Comparison of ENCODE assay signal across 23 cellular contexts in the genomic region with DNA sequence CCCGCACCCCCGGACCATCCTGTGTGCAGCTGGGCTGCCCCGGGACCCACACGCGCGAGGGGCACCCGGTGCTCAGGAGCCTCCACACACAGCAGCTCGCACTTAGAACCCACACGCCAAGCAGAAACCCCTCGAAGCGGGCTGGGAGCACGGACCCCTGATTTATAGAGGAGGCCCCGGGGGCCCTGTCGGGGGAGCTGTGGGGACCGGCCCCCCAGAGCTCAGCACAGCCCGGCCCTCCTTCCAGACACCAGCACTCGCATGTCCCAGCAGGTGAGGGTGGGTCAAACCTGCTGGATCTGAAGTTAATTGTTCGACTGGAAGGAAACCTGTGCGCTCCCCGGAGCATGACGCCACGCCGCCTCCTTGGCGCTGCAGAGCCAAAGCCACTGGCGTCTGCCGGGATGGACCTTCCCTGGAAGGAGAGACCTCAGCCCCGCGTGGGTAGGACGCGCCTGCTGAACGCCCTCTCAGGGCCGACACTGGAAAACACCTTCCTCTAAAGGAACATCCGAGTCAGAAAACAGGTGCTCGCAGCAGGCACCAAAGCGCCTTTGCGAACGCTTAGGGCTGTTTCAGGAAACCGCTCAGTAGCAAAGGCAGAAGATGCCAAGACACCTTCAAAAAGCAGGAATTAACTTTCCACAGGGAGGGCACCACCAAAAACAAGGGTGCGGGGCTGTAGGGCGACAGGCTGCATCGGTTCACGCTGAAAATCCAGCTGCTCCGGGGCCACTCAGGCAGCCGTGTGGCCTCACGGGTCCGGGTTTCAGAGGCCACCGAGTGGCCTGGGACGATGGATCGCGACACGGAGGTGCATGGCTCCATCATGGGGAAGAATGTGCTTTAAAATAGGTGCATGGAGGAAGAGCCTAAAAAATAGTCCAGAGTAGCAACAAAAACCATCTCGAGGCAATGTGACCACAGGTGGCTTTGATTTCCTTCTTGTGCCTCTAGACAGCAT. TPM values are rescaled to one million over a fixed set of nuclear protein-coding genes. Genes with fewer than 3 reads are reported as not detected.
DNase-seq lines count a peak whose midpoint lies in the region; ATAC-seq and TF ChIP-seq lines count a peak whose summit lies in the region.
"Had no signal": no experiment of that assay in that cellular context is flagged by ENCODE, and none has a peak within 500 bp of the region (broad histone marks: within the 10 kb centered on the region; RNA-seq: fewer than 3 reads in every experiment).

No MANE protein-coding gene starts in this region.

- WGBS in SK-N-SH (ENCODE audit: low lambda C conversion rate): 83% methylated on average over 32 of the region's 52 CpGs
- WGBS in right cardiac atrium: 78% methylated on average over 52 of the region's 52 CpGs
- WGBS in body of pancreas, 2 donors: 78 to 79% methylated on average over 40 to 51 of the region's 52 CpGs

- no peak overlapping the region for H3K4me3 Mint-ChIP-seq in brain
- H3K4me3 Mint-ChIP-seq: activated CD8-positive, alpha-beta memory T cell treated with anti-CD3 and anti-CD28 coated beads, Interleukin-2, amount 10 ng/mL, durations not matched to agents 7 days and 5 days; CD14-positive monocyte; effector memory CD8-positive, alpha-beta T cell had no signal

- no peaks in the 10 kb centered on the region for H3K9me2 ChIP-seq in SK-N-SH

- H3K27ac ChIP-seq in SK-N-SH (ENCODE audit: low read depth in 2 of 2, low read length in 1 of 2): no peak overlapping the region
- peak overlapping the region; percentile 74 for H3K27ac ChIP-seq in right cardiac atrium (ENCODE audit: low read length)
- H3K27ac ChIP-seq in skeletal muscle tissue (ENCODE audit: low read depth, low read length): peak overlapping the region; percentile 99
- H3K27ac ChIP-seq in body of pancreas: no peak overlapping the region
- H3K27ac ChIP-seq: A549, KMS-11, SJCRH30 had no signal

- H3F3A ChIP-seq in SK-N-SH (replicated peaks; ENCODE audit: insufficient read depth): no peaks in the 10 kb centered on the region

- no peaks in the 10 kb centered on the region for H4K20me1 ChIP-seq in SK-N-SH (ENCODE audit: insufficient read depth)

- H3K4me3 ChIP-seq in SK-N-SH (ENCODE audit: low read depth in 2 of 2, low read length in 1 of 2) (no peak overlapping the region), right cardiac atrium (ENCODE audit: low read length) (no peak overlapping the region), skeletal muscle tissue (ENCODE audit: low read length in 3 of 3) (no peak overlapping the region), body of pancreas (no peak overlapping the region)
- H3K4me3 ChIP-seq: A549, SJCRH30, thyroid gland had no signal

- H2AFZ ChIP-seq in SK-N-SH (ENCODE audit: low read depth): no peak overlapping the region

- H3K27me3 Mint-ChIP-seq in brain: no peaks in the 10 kb centered on the region
- H3K27me3 Mint-ChIP-seq: activated CD8-positive, alpha-beta memory T cell treated with anti-CD3 and anti-CD28 coated beads, Interleukin-2, amount 10 ng/mL, durations not matched to agents 7 days and 5 days had no signal

- peak overlapping the region in 3 of 5 experiments; percentile 22 to 54 (median 26) for H3K27ac Mint-ChIP-seq in brain
- H3K27ac Mint-ChIP-seq: activated CD8-positive, alpha-beta memory T cell treated with anti-CD3 and anti-CD28 coated beads, Interleukin-2, amount 10 ng/mL, durations not matched to agents 7 days and 5 days; activated T-helper 2 cell treated with anti-CD3 and anti-CD28 coated beads, Interferon-gamma antibody, Interleukin-2, Interleukin-4, amounts not matched to agents 10 μg/mL and 5 μg/mL and 100 μg/mL, durations not matched to agents 14 hours and 24 hours and 36 hours; effector memory CD8-positive, alpha-beta T cell had no signal

- H3K4me1 Mint-ChIP-seq in brain: peaks cover 32% of the 10 kb centered on the region
- H3K4me1 Mint-ChIP-seq: activated CD8-positive, alpha-beta memory T cell treated with anti-CD3 and anti-CD28 coated beads, Interleukin-2, amount 10 ng/mL, durations not matched to agents 7 days and 5 days; CD14-positive monocyte had no signal

- H3K4me2 ChIP-seq in SK-N-SH: no peak overlapping the region
- H3K4me2 ChIP-seq: A549, KMS-11 had no signal

- no peak for TF ChIP-seq EP300 in SK-N-SH (IDR thresholded peaks at IDR 0.05; ENCODE audit: borderline replicate concordance in 1 of 2, low read depth in 1 of 2, low read length in 1 of 2)

- TF ChIP-seq CTCF in SK-N-SH (IDR thresholded peaks at IDR 0.05): no peak
- no peak for TF ChIP-seq CTCF in brain (conservative IDR thresholded peaks at IDR 0.05)
- no peak for TF ChIP-seq CTCF in body of pancreas (IDR thresholded peaks at IDR 0.05)

- CTCF ChIA-PET in SK-N-SH (lab: Yijun Ruan, JAX): no interaction called here

- H3K9ac ChIP-seq in SK-N-SH (no peak overlapping the region), skeletal muscle tissue (ENCODE audit: low read depth in 1 of 3, low read length in 3 of 3) (peak overlapping the region; percentile 50 to 63 (median 51))
- H3K9ac ChIP-seq: KMS-11 had no signal

- intact Hi-C loops in right cardiac atrium (cut with DNase I): loop anchor here in 1 of 4 donors (5.0 kb wide), 1 partner anchor 51 kb away; a partner anchor contains a TSS
- intact Hi-C loops in body of pancreas (cut with DNase I): no loop called here

- H3K27me3 ChIP-seq in SK-N-SH (ENCODE audit: insufficient read depth) (no peaks in the 10 kb centered on the region), right cardiac atrium (ENCODE audit: control insufficient read depth, insufficient read depth) (no peaks in the 10 kb centered on the region), skeletal muscle tissue (ENCODE audit: control insufficient read depth in 3 of 3, insufficient read depth in 3 of 3, low read length in 3 of 3) (peaks cover 0 to 6% (median 0%) of the 10 kb centered on the region in 3 donors), body of pancreas (no peaks in the 10 kb centered on the region)
- H3K27me3 ChIP-seq: SJCRH30, thyroid gland had no signal

- no peaks in the 10 kb centered on the region for H3K36me3 ChIP-seq in SK-N-SH (replicated peaks in 1 of 2; ENCODE audit: control insufficient read depth in 1 of 2, insufficient read depth in 2 of 2, low read length in 1 of 2)
- H3K36me3 ChIP-seq in skeletal muscle tissue (ENCODE audit: control insufficient read depth in 3 of 3, insufficient read depth in 3 of 3, low read length in 3 of 3): no peaks in the 10 kb centered on the region
- no peaks in the 10 kb centered on the region for H3K36me3 ChIP-seq in body of pancreas (replicated peaks in 1 of 2; ENCODE audit: insufficient read depth in 1 of 2, low read depth in 2 of 2)
- H3K36me3 ChIP-seq: SJCRH30, thyroid gland had no signal

- H3K4me1 ChIP-seq in SK-N-SH (ENCODE audit: control insufficient read depth in 1 of 2, insufficient read depth in 2 of 2, low read depth in 1 of 2, low read length in 1 of 2) (peaks cover 0 to 7% of the 10 kb centered on the region in 2 experiments; a peak in 3 of 4 replicates), right cardiac atrium (ENCODE audit: control insufficient read depth, insufficient read depth, low read length) (peaks cover 2% of the 10 kb centered on the region), skeletal muscle tissue (ENCODE audit: control insufficient read depth in 3 of 3, insufficient read depth in 3 of 3, low read length in 3 of 3) (peaks cover 47 to 74% (median 67%) of the 10 kb centered on the region in 3 donors), body of pancreas (no peaks in the 10 kb centered on the region)
- H3K4me1 ChIP-seq: A549 had no signal

- DNase-seq in SK-N-SH (peak; percentile 1), right cardiac atrium (peak in 1 of 3 donors; percentile 66), COLO829 (ENCODE audit: low spot score) (no peak), NCI-H748 (lab: John Stamatoyannopoulos, UW; ENCODE audit: unreplicated experiment) (no peak), body of pancreas (no peak)
- DNase-seq: activated CD4-positive, CD25-positive, alpha-beta regulatory T cell treated with anti-CD3 and anti-CD28 coated beads, Interleukin-2, amount 50 U/mL, for 72 hours; activated CD8-positive, alpha-beta memory T cell treated with anti-CD3 and anti-CD28 coated beads, Interleukin-2, amount 10 ng/mL, durations not matched to agents 7 days and 5 days; caudate nucleus; DMS79; effector memory CD8-positive, alpha-beta T cell; HCEC 1CT; NCI-H2081; OCI-M1; SJCRH30 had no signal

- no peak for TF ChIP-seq RAD21 in SK-N-SH (IDR thresholded peaks at IDR 0.05; ENCODE audit: low read length)

- POLR2A ChIA-PET in SK-N-SH (lab: Yijun Ruan, JAX): no interaction called here

- no peak for ATAC-seq in SK-N-SH treated with all-trans-retinoic acid at 6 μM for 48 hours
- ATAC-seq in right cardiac atrium: peak; percentile 4 to 10
- no peak for ATAC-seq in body of pancreas
- ATAC-seq: activated CD8-positive, alpha-beta memory T cell treated with anti-CD3 and anti-CD28 coated beads, Interleukin-2, amount 10 ng/mL, durations not matched to agents 7 days and 5 days; effector memory CD8-positive, alpha-beta T cell had no signal

- no peaks in the 10 kb centered on the region for H3K36me3 Mint-ChIP-seq in brain
- H3K36me3 Mint-ChIP-seq: activated CD8-positive, alpha-beta memory T cell treated with anti-CD3 and anti-CD28 coated beads, Interleukin-2, amount 10 ng/mL, durations not matched to agents 7 days and 5 days; CD14-positive monocyte had no signal

- H3K79me2 ChIP-seq in SK-N-SH (ENCODE audit: insufficient read depth): no peaks in the 10 kb centered on the region

- no peaks in the 10 kb centered on the region for H3K9me3 Mint-ChIP-seq in brain
- H3K9me3 Mint-ChIP-seq: activated T-helper 2 cell treated with anti-CD3 and anti-CD28 coated beads, Interferon-gamma antibody, Interleukin-2, Interleukin-4, amounts not matched to agents 10 μg/mL and 5 μg/mL and 100 μg/mL, durations not matched to agents 14 hours and 24 hours and 36 hours; effector memory CD8-positive, alpha-beta T cell had no signal

- H3K9me3 ChIP-seq in SK-N-SH (no peaks in the 10 kb centered on the region), right cardiac atrium (ENCODE audit: control insufficient read depth, low read length) (no peaks in the 10 kb centered on the region), skeletal muscle tissue (ENCODE audit: control insufficient read depth in 3 of 3, low read length in 3 of 3) (no peaks in the 10 kb centered on the region), body of pancreas (no peaks in the 10 kb centered on the region)
- H3K9me3 ChIP-seq: A549, SJCRH30, thyroid gland had no signal

- no peak for TF ChIP-seq POLR2A in body of pancreas (IDR thresholded peaks at IDR 0.05)

RNA-seq across cellular contexts. Expression of a gene that starts 37.8 kb away (rescaled TPM):
- polyA plus RNA-seq in SK-N-SH (2012; rRNA removed) (8.0 and 10.2 TPM in 2 replicates), brain (ENCODE audit: insufficient read depth, low read depth, low replicate concordance) (0.78 TPM), right cardiac atrium (1.5 TPM)
- polyA plus RNA-seq in SK-N-SH (2012; cell fraction: cytosol; rRNA removed): 8.0 and 9.0 TPM in 2 replicates
- polyA plus RNA-seq in SK-N-SH (2012; cell fraction: nucleus; rRNA removed): 15.9 and 16.6 TPM in 2 replicates
- total RNA-seq in right cardiac atrium (1 to 10 TPM; 1.4 to 2.3 (median 1.8) TPM), skeletal muscle tissue (3.7 TPM), body of pancreas (1 to 10 TPM; 7.3 to 8.9 TPM)
- total RNA-seq: activated CD8-positive, alpha-beta memory T cell treated with anti-CD3 and anti-CD28 coated beads, Interleukin-2, amount 10 ng/mL, durations not matched to agents 7 days and 5 days; activated T-helper 2 cell treated with anti-CD3 and anti-CD28 coated beads, Interferon-gamma antibody, Interleukin-2, Interleukin-4, amounts not matched to agents 10 μg/mL and 5 μg/mL and 100 μg/mL, durations not matched to agents 14 hours and 24 hours and 36 hours; T-helper 2 cell treated with Interferon-gamma antibody and Interleukin-4, amounts not matched to agents 100 ng/mL and 5 ng/mL, for 36 hours had no signal
- polyA plus RNA-seq: CD14-positive monocyte had no signal

RNA-seq across cellular contexts. Expression of a gene that starts 51.6 kb away (rescaled TPM):
- polyA plus RNA-seq in SK-N-SH (2012; rRNA removed) (1.0 and 1.2 TPM in 2 replicates), brain (ENCODE audit: insufficient read depth, low read depth, low replicate concordance) (133 TPM), right cardiac atrium (280 TPM)
- polyA plus RNA-seq in SK-N-SH (2012; cell fraction: cytosol; rRNA removed): 0.64 and 0.81 TPM in 2 replicates
- polyA plus RNA-seq in SK-N-SH (2012; cell fraction: nucleus; rRNA removed): 4.6 and 4.9 TPM in 2 replicates
- total RNA-seq in right cardiac atrium (100 to 1,000 TPM; 320 to 446 (median 375) TPM), skeletal muscle tissue (124 TPM), body of pancreas (10 to 100 TPM in 1 of 2 donors, 1 to 10 TPM in 1; 6.0 to 15.8 TPM)

Comparison
In these comparisons a context has a peak if more than half of its experiments do, and no peak if none do; other contexts are left out.
1. H3K27ac ChIP-seq: peak in right cardiac atrium (single experiment) and skeletal muscle tissue (single experiment); none in SK-N-SH (0 of 2) and body of pancreas (0 of 4).
2. ATAC-seq: peak in right cardiac atrium (2 of 2); none in SK-N-SH treated with all-trans-retinoic acid at 6 μM for 48 hours (single experiment) and body of pancreas (single experiment).